17 cellular contexts compared by ENCODE assay signal in genomic region chr15:40992825-40993224, GRCh38. TPM values are rescaled to one million over a fixed set of nuclear protein-coding genes. Genes with fewer than 3 reads are reported as not detected.
DNase-seq lines count a peak whose midpoint lies in the region; ATAC-seq and TF ChIP-seq lines count a peak whose summit lies in the region.
"Had no signal": no experiment of that assay in that cellular context is flagged by ENCODE, and none has a peak within 500 bp of the region (broad histone marks: within the 10 kb centered on the region; RNA-seq: fewer than 3 reads in every experiment).

No MANE protein-coding gene starts in this region.

- H2AFZ ChIP-seq in GM23248 (no peak overlapping the region), fibroblast of lung (ENCODE audit: low read length) (no peak overlapping the region), parathyroid adenoma (no peak overlapping the region)

- WGBS in GM23248 (ENCODE audit: low coverage in 1 of 2, low lambda C conversion rate in 2 of 2, missing lambda C conversion rate in 2 of 2), 2 experiments, result 74 to 78% methylated on average over 5 of the region's 5 CpGs

- H3K4me1 Mint-ChIP-seq in WTC11 (peaks cover 9% of the 10 kb centered on the region), endothelial cell (ENCODE audit: unreplicated experiment) (no peaks in the 10 kb centered on the region)

- in situ Hi-C loops in GM23248 (cut with MboI), result no loop called here

- H3K4me3 Mint-ChIP-seq in WTC11, result no peak overlapping the region
- no peak overlapping the region for H3K4me3 Mint-ChIP-seq in endothelial cell (ENCODE audit: unreplicated experiment)

- H3K36me3 ChIP-seq in GM23248 (ENCODE audit: low read depth) (peaks cover 36% of the 10 kb centered on the region), fibroblast of lung (ENCODE audit: control insufficient read depth, insufficient read depth, low read length) (peaks cover 4% of the 10 kb centered on the region), parathyroid adenoma (ENCODE audit: control insufficient read depth, insufficient read depth, low read length) (no peaks in the 10 kb centered on the region)

- H3K27ac Mint-ChIP-seq in WTC11 (peak overlapping the region; percentile 67), endothelial cell (ENCODE audit: unreplicated experiment) (no peak overlapping the region)

- H3K27ac ChIP-seq in GM23248, result peak overlapping the region; percentile 30
- H3K27ac ChIP-seq in fibroblast of lung (ENCODE audit: insufficient read depth, low read length), result peak overlapping the region; percentile 38
- no peak overlapping the region for H3K27ac ChIP-seq in parathyroid adenoma

- POLR2A ChIA-PET in WTC11 (lab: Charles Lee), result no interaction called here

- CTCF ChIA-PET in WTC11 (lab: Charles Lee), result interaction anchor here (0.9 to 2.5 kb wide), 4 partner anchors 14 to 99 kb away, joined by 4 to 9 read pairs (median 6); partner anchors contain the start of gene VPS18

- H3K4me2 ChIP-seq in GM23248 (ENCODE audit: unreplicated experiment) (no peak overlapping the region), fibroblast of lung (ENCODE audit: extremely low read depth, insufficient read depth, low read length) (no peak overlapping the region), parathyroid adenoma (ENCODE audit: low read length) (peak overlapping the region; percentile 25)

- H3K79me2 ChIP-seq in GM23248 (ENCODE audit: insufficient read depth) (no peaks in the 10 kb centered on the region), fibroblast of lung (ENCODE audit: control insufficient read depth, insufficient read depth, low read length) (no peaks in the 10 kb centered on the region), parathyroid adenoma (no peaks in the 10 kb centered on the region)

- ATAC-seq in WTC11, result no peak
- no peak for ATAC-seq in GM21367 (IDR thresholded peaks at IDR 0.05; ENCODE audit: unreplicated experiment)
- ATAC-seq: Panc1 had no signal

- H3K4me3 ChIP-seq in GM23248, result no peak overlapping the region
- no peak overlapping the region for H3K4me3 ChIP-seq in fibroblast of lung (replicated peaks in 1 of 4; ENCODE audit: control extremely low read depth in 1 of 4, insufficient read depth in 1 of 4, low read depth in 3 of 4, low read length in 4 of 4)
- no peak overlapping the region for H3K4me3 ChIP-seq in parathyroid adenoma (ENCODE audit: low read depth, low read length)

- H3K4me1 ChIP-seq in GM23248 (ENCODE audit: insufficient read depth), result no peaks in the 10 kb centered on the region; the same call in 1 of the 2 replicates
- H3K4me1 ChIP-seq in fibroblast of lung (ENCODE audit: control insufficient read depth, extremely low read depth, insufficient read depth, low read length), result peaks cover 9% of the 10 kb centered on the region
- H3K4me1 ChIP-seq in parathyroid adenoma, result no peaks in the 10 kb centered on the region

- H3K27me3 Mint-ChIP-seq in WTC11 (ENCODE audit: low read depth), result no peaks in the 10 kb centered on the region
- H3K27me3 Mint-ChIP-seq in endothelial cell (ENCODE audit: unreplicated experiment), result peaks cover 2% of the 10 kb centered on the region

- H3K27me3 ChIP-seq in GM23248 (replicated peaks; ENCODE audit: insufficient read depth) (no peaks in the 10 kb centered on the region), fibroblast of lung (ENCODE audit: control insufficient read depth, insufficient read depth, low read length) (no peaks in the 10 kb centered on the region), parathyroid adenoma (ENCODE audit: control insufficient read depth, insufficient read depth, low read length) (no peaks in the 10 kb centered on the region)

- H3K36me3 Mint-ChIP-seq in WTC11 (peaks cover 52% of the 10 kb centered on the region), endothelial cell (ENCODE audit: low read depth, unreplicated experiment) (peaks cover 42% of the 10 kb centered on the region)

- TF ChIP-seq CTCF in WTC11 (IDR thresholded peaks at IDR 0.05) (no peak), fibroblast of lung (conservative IDR thresholded peaks at IDR 0.05 in 1 of 2, IDR thresholded peaks at IDR 0.05 in 1 of 2; ENCODE audit: low read depth in 1 of 2, low read length in 2 of 2) (no peak), parathyroid adenoma (IDR thresholded peaks at IDR 0.05) (no peak), endothelial cell (IDR thresholded peaks at IDR 0.05; ENCODE audit: unreplicated experiment) (no peak)

- no peaks in the 10 kb centered on the region for H3K9me3 Mint-ChIP-seq in WTC11
- H3K9me3 Mint-ChIP-seq in endothelial cell (ENCODE audit: unreplicated experiment), result no peaks in the 10 kb centered on the region

- H3K9ac ChIP-seq in GM23248 (no peak overlapping the region), fibroblast of lung (ENCODE audit: insufficient read depth, low read length) (no peak overlapping the region), parathyroid adenoma (no peak overlapping the region)

- H3K9me3 ChIP-seq in GM23248 (ENCODE audit: low read depth), result no peaks in the 10 kb centered on the region
- H3K9me3 ChIP-seq in fibroblast of lung (ENCODE audit: control insufficient read depth, insufficient read depth, low read depth, low read length), result no peaks in the 10 kb centered on the region
- no peaks in the 10 kb centered on the region for H3K9me3 ChIP-seq in parathyroid adenoma (ENCODE audit: control insufficient read depth, low read length)

- DNase-seq in GM23248, result no peak
- DNase-seq in WTC11 (ENCODE audit: low spot score), result no peak
- DNase-seq in fibroblast of lung (ENCODE audit: low read depth in 2 of 2), result no peak
- DNase-seq in OCI-M2 (lab: John Stamatoyannopoulos, UW; ENCODE audit: unreplicated experiment), result no peak
- DNase-seq in NCI-H345 (lab: John Stamatoyannopoulos, UW), result no peak
- DNase-seq in endothelial cell (ENCODE audit: low spot score), result no peak
- DNase-seq: AML-193, Calu3, DMS79 treated with DMSO at 0.1 percent for 48 hours, Kasumi-1, NCI-H1105 treated with DMSO at 0.1 percent for 48 hours, NCI-H187, NCI-H446, SHP77 had no signal

- no peaks in the 10 kb centered on the region for H3K9me2 ChIP-seq in GM23248 (ENCODE audit: insufficient read depth)

- H4K20me1 ChIP-seq in GM23248 (ENCODE audit: insufficient read depth) (no peaks in the 10 kb centered on the region), fibroblast of lung (ENCODE audit: control insufficient read depth, extremely low read depth, insufficient read depth, low read length) (no peaks in the 10 kb centered on the region)

- H3F3A ChIP-seq in GM23248 (ENCODE audit: insufficient read depth), result peaks cover 15% of the 10 kb centered on the region

TF ChIP-seq in WTC11, 78 proteins besides CTCF, POLR2A, EP300 and RAD21:
- TF ChIP-seq GRHL2 (CRISPR knock-in tag; IDR thresholded peaks at IDR 0.05; ENCODE audit: insufficient replicate concordance, severe bottlenecking) (no peak), ZNF138 (CRISPR knock-in tag; conservative IDR thresholded peaks at IDR 0.05) (no peak), ZNF121 (CRISPR knock-in tag; IDR thresholded peaks at IDR 0.05) (peak; percentile 58; the same call in 1 of the 2 replicates), OVOL2 (CRISPR knock-in tag; IDR thresholded peaks at IDR 0.05; ENCODE audit: borderline replicate concordance) (no peak), HMGXB4 (CRISPR knock-in tag; IDR thresholded peaks at IDR 0.05) (no peak)
- TF ChIP-seq, protein P1, sequence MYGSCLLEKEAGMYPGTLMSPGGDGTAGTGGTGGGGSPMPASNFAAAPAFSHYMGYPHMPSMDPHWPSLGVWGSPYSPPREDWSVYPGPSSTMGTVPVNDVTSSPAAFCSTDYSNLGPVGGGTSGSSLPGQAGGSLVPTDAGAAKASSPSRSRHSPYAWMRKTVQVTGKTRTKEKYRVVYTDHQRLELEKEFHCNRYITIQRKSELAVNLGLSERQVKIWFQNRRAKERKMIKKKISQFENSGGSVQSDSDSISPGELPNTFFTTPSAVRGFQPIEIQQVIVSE (CRISPR knock-in tag; IDR thresholded peaks at IDR 0.05; ENCODE audit: borderline replicate concordance), result no peak
- TF ChIP-seq, protein P2, sequence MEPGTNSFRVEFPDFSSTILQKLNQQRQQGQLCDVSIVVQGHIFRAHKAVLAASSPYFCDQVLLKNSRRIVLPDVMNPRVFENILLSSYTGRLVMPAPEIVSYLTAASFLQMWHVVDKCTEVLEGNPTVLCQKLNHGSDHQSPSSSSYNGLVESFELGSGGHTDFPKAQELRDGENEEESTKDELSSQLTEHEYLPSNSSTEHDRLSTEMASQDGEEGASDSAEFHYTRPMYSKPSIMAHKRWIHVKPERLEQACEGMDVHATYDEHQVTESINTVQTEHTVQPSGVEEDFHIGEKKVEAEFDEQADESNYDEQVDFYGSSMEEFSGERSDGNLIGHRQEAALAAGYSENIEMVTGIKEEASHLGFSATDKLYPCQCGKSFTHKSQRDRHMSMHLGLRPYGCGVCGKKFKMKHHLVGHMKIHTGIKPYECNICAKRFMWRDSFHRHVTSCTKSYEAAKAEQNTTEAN (CRISPR knock-in tag; IDR thresholded peaks at IDR 0.05), result no peak
TF ChIP-seq in WTC11: peak in this region for 1.

RNA-seq across cellular contexts. Expression of gene CHAC1, which starts 39.6 kb away (rescaled TPM):
- 65.8 and 74.4 TPM in 2 replicates for total RNA-seq in GM23248 (2014; rRNA removed; shearing (Covaris generic))
- polyA plus RNA-seq in GM23248 (2016; fragmentation: Nextera tagmentation; extraction: Ambion mirVana) (43.8 and 47.2 TPM in 2 replicates), fibroblast of lung (7.5 and 14.8 TPM in 2 replicates)
- total RNA-seq in WTC11 (2021) (17.2 to 31.0 TPM (median 17.7 TPM) in 3 replicates), fibroblast of lung (33.1 and 62.6 TPM in 2 replicates), endothelial cell (ENCODE audit: unreplicated experiment) (16.4 TPM)
- 8.3 and 18.5 TPM in 2 replicates for polyA plus RNA-seq in fibroblast of lung (2012)
- 7.5 and 16.7 TPM in 2 replicates for polyA minus RNA-seq in fibroblast of lung (ENCODE audit: low replicate concordance)
